8 cellular contexts compared by ENCODE assay signal in genomic region chr10:124091646-124092269, GRCh38. TPM values are rescaled to one million over a fixed set of nuclear protein-coding genes. Genes with fewer than 3 reads are reported as not detected.
DNase-seq lines count a peak whose midpoint lies in the region; ATAC-seq and TF ChIP-seq lines count a peak whose summit lies in the region.

No MANE protein-coding gene starts in this region.

- no peaks in the 10 kb centered on the region for H3K27me3 ChIP-seq in foreskin keratinocyte
- peaks cover 32% of the 10 kb centered on the region for H3K27me3 ChIP-seq in neutrophil

- H3K27ac ChIP-seq in foreskin keratinocyte (peak overlapping the region; percentile 99), neutrophil (peak overlapping the region; percentile 100)

- H3K9me3 ChIP-seq in neutrophil: no peaks in the 10 kb centered on the region

- H3K9me3 Mint-ChIP-seq in T-cell: no peaks in the 10 kb centered on the region

- CTCF ChIA-PET in T-cell (lab: Charles Lee): no interaction called here

- H3K27ac Mint-ChIP-seq in T-cell: no peak overlapping the region

- TF ChIP-seq CTCF in GM12864 (IDR thresholded peaks at IDR 0.05; ENCODE audit: low read depth, low read length, missing control alignments): no peak
- no peak for TF ChIP-seq CTCF in foreskin keratinocyte (conservative IDR thresholded peaks at IDR 0.05)
- TF ChIP-seq CTCF in neutrophil (IDR thresholded peaks at IDR 0.05): no peak

- peaks cover 0 to 8% (median 4%) of the 10 kb centered on the region in 3 donors for H3K4me1 Mint-ChIP-seq in T-cell

- H3K4me1 ChIP-seq in foreskin keratinocyte (peaks cover 15% of the 10 kb centered on the region), neutrophil (ENCODE audit: control insufficient read depth in 1 of 2, insufficient read depth in 1 of 2, low read depth in 1 of 2, low read length in 1 of 2) (peaks cover 59 to 63% of the 10 kb centered on the region in 2 experiments)

- no peak for DNase-seq in GM12864 (ENCODE audit: low read depth)
- DNase-seq in T-cell: peak in 1 of 34 experiments; percentile 9
- DNase-seq in foreskin keratinocyte: peak in 1 of 2 donors; percentile 40

- H3K4me3 ChIP-seq in GM12864 (ENCODE audit: low read depth, low read length) (peak overlapping the region; percentile 39), neutrophil (ENCODE audit: low read depth in 1 of 2, low read length in 1 of 2) (peak overlapping the region; percentile 89 to 100)

- ATAC-seq in T-cell (replicated peaks in 1 of 4): no peak
- ATAC-seq in foreskin keratinocyte: peak; percentile 1
- no peak for ATAC-seq in GM19467 (IDR thresholded peaks at IDR 0.05; ENCODE audit: unreplicated experiment)
- ATAC-seq in HG03045 (IDR thresholded peaks at IDR 0.05; ENCODE audit: unreplicated experiment): no peak
- ATAC-seq in GM21528 (IDR thresholded peaks at IDR 0.05; ENCODE audit: low FRiP score, unreplicated experiment): no peak
- no peak for ATAC-seq in GM21423 (IDR thresholded peaks at IDR 0.05; ENCODE audit: unreplicated experiment)

- H3K27me3 Mint-ChIP-seq in T-cell: peaks cover 19 to 58% of the 10 kb centered on the region in 2 donors

- H3K4me3 Mint-ChIP-seq in T-cell: peak overlapping the region; percentile 64 to 66 (median 65)

- POLR2A ChIA-PET in T-cell (lab: Charles Lee): no interaction called here

- H3K36me3 ChIP-seq in neutrophil: peaks cover 40% of the 10 kb centered on the region

- no peaks in the 10 kb centered on the region for H3K36me3 Mint-ChIP-seq in T-cell

RNA-seq across cellular contexts. Expression of gene CHST15, which starts 1.6 kb away (rescaled TPM):
- total RNA-seq in T-cell: 1 to 10 TPM in 4 of 5 donors, under 1 TPM in 1; 0.95 to 4.2 (median 1.3) TPM
- 28.2 and 31.9 TPM in 2 replicates for total RNA-seq in foreskin keratinocyte
- 13.0 and 13.4 TPM in 2 replicates for polyA plus RNA-seq in foreskin keratinocyte
